Comparison of ENCODE assay signal across 8 cellular contexts in the genomic region with DNA sequence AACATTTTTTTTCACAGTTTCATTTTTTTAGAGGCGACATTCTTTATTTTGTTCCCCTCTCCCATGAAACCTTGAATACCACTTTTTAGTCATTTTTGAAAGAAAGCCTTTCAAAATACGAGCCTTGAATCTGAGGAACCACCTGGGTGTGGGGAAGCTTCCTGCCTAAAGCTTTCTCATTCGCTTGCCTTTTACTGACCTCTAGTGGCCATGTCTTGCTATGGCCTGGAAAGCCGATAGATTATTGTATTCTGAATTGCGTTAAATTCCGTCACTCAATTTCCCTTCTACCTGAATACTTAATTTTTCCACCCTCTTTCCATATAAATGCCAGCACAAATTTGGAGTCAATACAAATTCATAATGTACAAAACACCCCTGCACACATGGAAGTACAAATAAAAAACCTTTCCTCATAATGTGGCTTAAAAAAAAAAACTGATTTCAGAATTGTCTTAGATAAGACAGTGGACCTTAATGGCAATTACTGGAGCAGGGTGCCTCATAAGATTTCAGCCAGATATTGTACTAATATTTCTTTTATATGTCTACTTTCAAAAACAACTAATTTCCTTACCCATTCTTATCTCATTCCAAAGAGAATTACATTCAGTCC.
DNase-seq lines count a peak whose midpoint lies in the region; ATAC-seq and TF ChIP-seq lines count a peak whose summit lies in the region.

No MANE protein-coding gene starts in this region.

- no peaks in the 10 kb centered on the region for H3K79me2 ChIP-seq in GM23338 (replicated peaks; ENCODE audit: insufficient read depth)

- peak; percentile 94 to 96 for TF ChIP-seq CTCF in GM23338 (conservative IDR thresholded peaks at IDR 0.05; ENCODE audit: low read depth in 2 of 2)
- peak in 4 of 5 experiments; percentile 39 to 79 (median 62) for TF ChIP-seq CTCF in gastrocnemius medialis (IDR thresholded peaks at IDR 0.05 in 4 of 5, conservative IDR thresholded peaks at IDR 0.05 in 1 of 5)

- no peaks in the 10 kb centered on the region for H3K36me3 ChIP-seq in GM23338 (ENCODE audit: insufficient read depth)
- no peaks in the 10 kb centered on the region for H3K36me3 ChIP-seq in gastrocnemius medialis

- no peak for TF ChIP-seq POLR2A in gastrocnemius medialis (IDR thresholded peaks at IDR 0.05)

- no peak overlapping the region for H2AFZ ChIP-seq in GM23338

- H3K27ac ChIP-seq in GM23338 (ENCODE audit: low read depth) (no peak overlapping the region), right cardiac atrium (ENCODE audit: low read length) (no peak overlapping the region), gastrocnemius medialis (no peak overlapping the region)

- H3K9me3 Mint-ChIP-seq in GM23338 = peaks cover 23% of the 10 kb centered on the region

- no peak overlapping the region for H3K4me3 Mint-ChIP-seq in GM23338

- in situ Hi-C loops in gastrocnemius medialis (cut with MboI; ENCODE audit: low sequenced_read_pairs in 4 of 4) = loop anchor here in 1 of 4 donors (10.0 kb wide), 1 partner anchor 243 kb away; no protein-coding TSS in a partner anchor

- no peak overlapping the region for H3K4me3 ChIP-seq in GM23338
- H3K4me3 ChIP-seq in right cardiac atrium (ENCODE audit: low read length) = no peak overlapping the region
- no peak overlapping the region for H3K4me3 ChIP-seq in gastrocnemius medialis

- no peaks in the 10 kb centered on the region for H3K4me1 ChIP-seq in GM23338 (ENCODE audit: insufficient read depth)
- H3K4me1 ChIP-seq in right cardiac atrium (ENCODE audit: control insufficient read depth, insufficient read depth, low read length) = no peaks in the 10 kb centered on the region
- no peaks in the 10 kb centered on the region for H3K4me1 ChIP-seq in gastrocnemius medialis

- no peaks in the 10 kb centered on the region for H3K9me2 ChIP-seq in GM23338 (ENCODE audit: insufficient read depth)

- H4K20me1 ChIP-seq in GM23338 (replicated peaks; ENCODE audit: insufficient read depth) = no peaks in the 10 kb centered on the region

- 3% methylated on average over 6 of the region's 6 CpGs for WGBS in right cardiac atrium

- H3K27me3 ChIP-seq in GM23338 (ENCODE audit: insufficient read depth) (no peaks in the 10 kb centered on the region), right cardiac atrium (ENCODE audit: control insufficient read depth, insufficient read depth) (no peaks in the 10 kb centered on the region), gastrocnemius medialis (no peaks in the 10 kb centered on the region)

- peaks cover 13% of the 10 kb centered on the region for H3K4me1 Mint-ChIP-seq in GM23338

- H3K9me3 ChIP-seq in right cardiac atrium (ENCODE audit: control insufficient read depth, low read length) (no peaks in the 10 kb centered on the region), gastrocnemius medialis (no peaks in the 10 kb centered on the region)

- intact Hi-C loops in right cardiac atrium (cut with DNase I) = no loop called here
- intact Hi-C loops in gastrocnemius medialis (cut with DNase I; ENCODE audit: low total_unique reads) = loop anchor here (5.0 kb wide), 1 partner anchor 240 kb away; no protein-coding TSS in a partner anchor

- H3K4me2 ChIP-seq in GM23338 = no peak overlapping the region

- DNase-seq in NCI-H2081 (lab: John Stamatoyannopoulos, UW) (peak; percentile 64 to 67), NCI-H2081 treated with DMSO at 0.1 percent for 48 hours (lab: John Stamatoyannopoulos, UW) (no peak), GM23338 (ENCODE audit: low spot score) (peak; percentile 91), KG1 (lab: John Stamatoyannopoulos, UW) (peak; percentile 34), RPMI8226 (peak; percentile 63), amniotic stem cell (lab: John Stamatoyannopoulos, UW) (peak; percentile 32), right cardiac atrium (peak in 2 of 3 donors; percentile 18 to 43), gastrocnemius medialis (no peak)

- H3K36me3 Mint-ChIP-seq in GM23338 (ENCODE audit: low read depth) = peaks cover 10% of the 10 kb centered on the region; the same call in 2 of the 3 replicates

- H3K27me3 Mint-ChIP-seq in GM23338 (ENCODE audit: insufficient read depth, low read depth, poor library complexity) = no peaks in the 10 kb centered on the region

- H3F3A ChIP-seq in GM23338 (replicated peaks; ENCODE audit: low read depth) = no peaks in the 10 kb centered on the region

- ATAC-seq in GM23338 (peak; percentile 88), right cardiac atrium (peak; percentile 56 to 76), gastrocnemius medialis (no peak)

- H3K27ac Mint-ChIP-seq in GM23338 = no peak overlapping the region

TF ChIP-seq in GM23338, 12 proteins besides CTCF, POLR2A, EP300 and RAD21:
- TF ChIP-seq CREB1 (CRISPR knock-in tag; IDR thresholded peaks at IDR 0.05; ENCODE audit: low read depth) (no peak), STAT1 (IDR thresholded peaks at IDR 0.05; ENCODE audit: unreplicated experiment) (no peak), ZNF114 (CRISPR knock-in tag; IDR thresholded peaks at IDR 0.05) (no peak)
- TF ChIP-seq, protein P1, sequence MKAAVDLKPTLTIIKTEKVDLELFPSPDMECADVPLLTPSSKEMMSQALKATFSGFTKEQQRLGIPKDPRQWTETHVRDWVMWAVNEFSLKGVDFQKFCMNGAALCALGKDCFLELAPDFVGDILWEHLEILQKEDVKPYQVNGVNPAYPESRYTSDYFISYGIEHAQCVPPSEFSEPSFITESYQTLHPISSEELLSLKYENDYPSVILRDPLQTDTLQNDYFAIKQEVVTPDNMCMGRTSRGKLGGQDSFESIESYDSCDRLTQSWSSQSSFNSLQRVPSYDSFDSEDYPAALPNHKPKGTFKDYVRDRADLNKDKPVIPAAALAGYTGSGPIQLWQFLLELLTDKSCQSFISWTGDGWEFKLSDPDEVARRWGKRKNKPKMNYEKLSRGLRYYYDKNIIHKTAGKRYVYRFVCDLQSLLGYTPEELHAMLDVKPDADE (IDR thresholded peaks at IDR 0.05) = no peak

Comparison
In these comparisons a context has a peak if more than half of its experiments do, and no peak if none do; other contexts are left out.
1. DNase-seq: peak in NCI-H2081 (2 of 2), GM23338 (single experiment), KG1 (single experiment), RPMI8226 (single experiment), amniotic stem cell (single experiment) and right cardiac atrium (2 of 3); none in NCI-H2081 treated with DMSO at 0.1 percent for 48 hours (single experiment) and gastrocnemius medialis (0 of 2).
2. ATAC-seq: peak in GM23338 (single experiment) and right cardiac atrium (2 of 2); none in gastrocnemius medialis (0 of 2).